ENCODE assay signal across 17 cellular contexts in the genomic region with DNA sequence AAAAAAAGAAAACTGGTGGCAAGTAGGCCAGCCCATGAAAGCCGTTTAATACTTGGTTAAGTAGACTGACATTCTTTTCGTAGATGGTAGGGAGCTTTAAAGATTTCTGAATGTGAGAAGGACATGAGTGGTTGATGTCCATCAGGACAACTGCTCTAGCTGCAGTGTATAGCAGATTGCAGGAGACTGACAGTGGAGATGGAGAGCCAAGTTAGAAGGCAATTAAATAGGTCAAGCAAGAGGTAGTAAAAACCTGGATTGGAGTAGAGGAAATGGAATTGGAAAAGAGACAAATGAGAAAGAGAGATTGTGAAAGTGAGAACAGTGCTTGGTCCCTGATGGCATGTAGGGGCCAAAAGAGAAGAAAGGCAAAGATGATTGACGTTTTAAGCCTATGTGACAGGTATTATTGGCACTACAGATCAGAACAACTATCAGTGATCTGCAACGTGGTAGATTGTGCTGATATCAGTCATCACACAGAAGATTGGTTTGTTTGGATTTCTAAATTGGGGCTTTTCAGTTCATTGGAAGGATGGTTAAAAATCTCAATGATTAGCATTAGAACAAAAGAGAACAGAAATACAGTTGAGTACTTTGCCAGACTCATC.
"Had no signal": no experiment of that assay in that cellular context is flagged by ENCODE, and none has a peak within 500 bp of the region (broad histone marks: within the 10 kb centered on the region; RNA-seq: fewer than 3 reads in every experiment).

No MANE protein-coding gene starts in this region.

- H3K27me3 ChIP-seq: foreskin keratinocyte, neural progenitor cell, thyroid gland had no signal

- H3K4me2 ChIP-seq: neural progenitor cell had no signal

- H2AFZ ChIP-seq: neural progenitor cell had no signal

- DNase-seq: activated CD4-positive, alpha-beta T cell treated with anti-CD3 and anti-CD28 coated beads, Interleukin-2, amount 10 ng/mL, durations not matched to agents 24 days and 14 days; activated CD8-positive, alpha-beta T cell treated with anti-CD3 and anti-CD28 coated beads for 36 hours; activated naive CD4-positive, alpha-beta T cell; activated naive CD8-positive, alpha-beta T cell treated with anti-CD3 and anti-CD28 coated beads for 36 hours; activated T-cell treated with anti-CD3 and anti-CD28 coated beads, Interleukin-2, amount 50 U/mL, for 1 hour; amniotic stem cell; endodermal cell; foreskin keratinocyte; hippocampal formation; left cardiac atrium; mesenchymal stem cell; mucosa of descending colon; naive B cell; stimulated activated naive CD4-positive, alpha-beta T cell; thyroid gland had no signal

- H3K4me3 ChIP-seq: mucosa of descending colon, neural progenitor cell, thyroid gland had no signal

- H3K9me3 ChIP-seq: thyroid gland had no signal

- H3K4me1 ChIP-seq: foreskin keratinocyte, neural progenitor cell, thyroid gland had no signal

- H3K27ac ChIP-seq: epithelial cell of prostate, foreskin keratinocyte, neural progenitor cell, thyroid gland had no signal

- H3K36me3 ChIP-seq: neural progenitor cell, thyroid gland had no signal
